15 cellular contexts compared by ENCODE assay signal in genomic region chrX:148874621-148875020, GRCh38.
"Had no signal": no experiment of that assay in that cellular context is flagged by ENCODE, and none has a peak within 500 bp of the region (broad histone marks: within the 10 kb centered on the region; RNA-seq: fewer than 3 reads in every experiment).

No MANE protein-coding gene starts in this region.

- H3K36me3 Mint-ChIP-seq: neural progenitor cell had no signal

- ATAC-seq: activated naive CD8-positive, alpha-beta T cell treated with anti-CD3 and anti-CD28 coated beads, Interleukin-2, amount 50 U/mL, for 24 hours had no signal

- H3K36me3 ChIP-seq: colonic mucosa, neural progenitor cell, ovary, thyroid gland, vagina had no signal

- H3K27ac Mint-ChIP-seq: activated naive CD8-positive, alpha-beta T cell treated with anti-CD3 and anti-CD28 coated beads, Interleukin-2, amount 50 U/mL, for 24 hours; neural progenitor cell had no signal

- H3K9ac ChIP-seq: neural progenitor cell had no signal

- H3K4me3 Mint-ChIP-seq: activated naive CD8-positive, alpha-beta T cell treated with anti-CD3 and anti-CD28 coated beads, Interleukin-2, amount 50 U/mL, for 24 hours; neural progenitor cell had no signal

- H3K27me3 ChIP-seq: colonic mucosa, neural progenitor cell, ovary, thyroid gland, vagina had no signal

- H3K4me1 Mint-ChIP-seq: activated naive CD8-positive, alpha-beta T cell treated with anti-CD3 and anti-CD28 coated beads, Interleukin-2, amount 50 U/mL, for 24 hours; neural progenitor cell had no signal

- H2AFZ ChIP-seq: neural progenitor cell had no signal

- H3K4me1 ChIP-seq: colonic mucosa, neural progenitor cell, thyroid gland, vagina had no signal

- H3K9me3 Mint-ChIP-seq: activated naive CD8-positive, alpha-beta T cell treated with anti-CD3 and anti-CD28 coated beads, Interleukin-2, amount 50 U/mL, for 24 hours; neural progenitor cell had no signal

- H3K9me3 ChIP-seq: colonic mucosa, ovary, thyroid gland, vagina had no signal

- H3K4me3 ChIP-seq: colonic mucosa, neural progenitor cell, ovary, thyroid gland, vagina had no signal

- H3K27ac ChIP-seq: colonic mucosa, neural progenitor cell, ovary, thyroid gland, vagina had no signal

- DNase-seq: activated CD4-positive, alpha-beta T cell treated with anti-CD3 and anti-CD28 coated beads, Interleukin-2, amount 50 U/mL, for 4 hours; activated CD4-positive, CD25-positive, alpha-beta regulatory T cell treated with anti-CD3 and anti-CD28 coated beads, Interleukin-2, amount 50 U/mL, for 72 hours; activated naive CD4-positive, alpha-beta T cell; activated naive CD8-positive, alpha-beta T cell treated with anti-CD3 and anti-CD28 coated beads, Interleukin-2, amount 50 U/mL, for 24 hours; caudate nucleus; colonic mucosa; effector CD4-positive, alpha-beta T cell; hypothalamus; midbrain; ovary; stimulated activated CD4-positive, alpha-beta T cell treated with anti-CD3 and anti-CD28 coated beads, Interleukin-15, amount 100 ng/mL, for 24 hours; stimulated activated CD4-positive, alpha-beta T cell treated with anti-CD3 and anti-CD28 coated beads, Interleukin-4, amount 100 ng/mL, for 24 hours; thyroid gland had no signal

- H3K4me2 ChIP-seq: neural progenitor cell had no signal
